ENCODE assay signal across 19 cellular contexts in the genomic region with DNA sequence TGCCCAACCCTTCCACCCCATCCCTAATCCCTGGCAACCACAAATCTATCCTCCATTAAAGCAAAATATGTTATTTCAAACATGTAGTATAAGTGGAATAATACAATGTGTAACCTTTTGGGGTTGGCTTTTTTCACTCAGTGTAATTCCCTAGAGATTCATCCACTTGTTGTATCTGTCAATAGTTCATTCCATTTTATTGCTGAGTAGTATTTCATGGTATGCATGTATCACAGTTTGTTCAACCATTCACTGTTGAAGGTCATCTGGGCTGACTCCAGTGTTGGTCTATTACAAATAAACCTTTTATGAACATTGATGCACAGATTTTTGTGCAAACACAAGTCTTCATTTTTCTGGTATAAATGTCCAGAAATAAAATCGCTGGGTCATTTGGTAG.
"Had no signal": no experiment of that assay in that cellular context is flagged by ENCODE, and none has a peak within 500 bp of the region (broad histone marks: within the 10 kb centered on the region; RNA-seq: fewer than 3 reads in every experiment).

No MANE protein-coding gene starts in this region.

- H3K27me3 Mint-ChIP-seq: activated T-cell treated with anti-CD3 and anti-CD28 coated beads, Interleukin-2, amount 50 U/mL, for 24 hours; dendritic cell treated with granulocyte-macrophage colony-stimulating factor and Interleukin-4, amounts not matched to agents 40 ng/mL and 50 ng/mL, for 4 days had no signal

- ATAC-seq: activated CD8-positive, alpha-beta T cell treated with anti-CD3 and anti-CD28 coated beads, Interleukin-2, amount 10 ng/mL, durations not matched to agents 7 days and 5 days; left lobe of liver; natural killer cell; sciatic nerve; stimulated activated naive B cell treated with anti-CD40 and anti-IgM and Interleukin-4, amounts not matched to agents 10 μg/mL and 1 μg/mL and 100 μg/mL, for 72 hours; upper lobe of right lung had no signal

- H3K4me3 Mint-ChIP-seq: activated B cell treated with CpG ODN at 0.5 μM for 24 hours; activated CD8-positive, alpha-beta T cell treated with anti-CD3 and anti-CD28 coated beads, Interleukin-2, amount 10 ng/mL, durations not matched to agents 7 days and 5 days; activated naive CD4-positive, alpha-beta T cell treated with anti-CD3 and anti-CD28 coated beads for 36 hours; activated T-cell treated with anti-CD3 and anti-CD28 coated beads, Interleukin-2, amount 50 U/mL, for 24 hours; dendritic cell treated with granulocyte-macrophage colony-stimulating factor and Interleukin-4, amounts not matched to agents 40 ng/mL and 50 ng/mL, for 4 days; natural killer cell; stimulated activated naive B cell treated with anti-CD40 and anti-IgM and Interleukin-4, amounts not matched to agents 10 μg/mL and 1 μg/mL and 100 μg/mL, for 72 hours had no signal

- H3K27ac Mint-ChIP-seq: activated B cell treated with CpG ODN at 0.5 μM for 24 hours; activated CD8-positive, alpha-beta T cell treated with anti-CD3 and anti-CD28 coated beads, Interleukin-2, amount 10 ng/mL, durations not matched to agents 7 days and 5 days; activated naive CD4-positive, alpha-beta T cell treated with anti-CD3 and anti-CD28 coated beads for 36 hours; activated T-cell treated with anti-CD3 and anti-CD28 coated beads, Interleukin-2, amount 50 U/mL, for 24 hours; dendritic cell treated with granulocyte-macrophage colony-stimulating factor and Interleukin-4, amounts not matched to agents 40 ng/mL and 50 ng/mL, for 4 days; natural killer cell; stimulated activated naive B cell treated with anti-CD40 and anti-IgM and Interleukin-4, amounts not matched to agents 10 μg/mL and 1 μg/mL and 100 μg/mL, for 72 hours had no signal

- H3K4me3 ChIP-seq: esophagus muscularis mucosa, lung, ovary, upper lobe of right lung had no signal

- H3K27me3 ChIP-seq: esophagus muscularis mucosa, ovary, upper lobe of right lung had no signal

- H3K9me3 Mint-ChIP-seq: activated B cell treated with CpG ODN at 0.5 μM for 24 hours; activated naive CD4-positive, alpha-beta T cell treated with anti-CD3 and anti-CD28 coated beads for 36 hours; activated T-cell treated with anti-CD3 and anti-CD28 coated beads, Interleukin-2, amount 50 U/mL, for 24 hours; dendritic cell treated with granulocyte-macrophage colony-stimulating factor and Interleukin-4, amounts not matched to agents 40 ng/mL and 50 ng/mL, for 4 days; natural killer cell; stimulated activated naive B cell treated with anti-CD40 and anti-IgM and Interleukin-4, amounts not matched to agents 10 μg/mL and 1 μg/mL and 100 μg/mL, for 72 hours had no signal

- H3K36me3 Mint-ChIP-seq: natural killer cell; stimulated activated naive B cell treated with anti-CD40 and anti-IgM and Interleukin-4, amounts not matched to agents 10 μg/mL and 1 μg/mL and 100 μg/mL, for 72 hours had no signal

- H3K27ac ChIP-seq: esophagus muscularis mucosa, ovary, upper lobe of right lung had no signal

- FAIRE-seq: kidney, TTC549 had no signal

- H3K9me3 ChIP-seq: esophagus muscularis mucosa, ovary, upper lobe of right lung had no signal

- DNase-seq: activated B cell treated with CpG ODN at 0.5 μM for 24 hours; activated CD4-positive, alpha-beta T cell treated with anti-CD3 and anti-CD28 coated beads for 48 hours; activated CD8-positive, alpha-beta T cell treated with anti-CD3 and anti-CD28 coated beads, Interleukin-2, amount 10 ng/mL, durations not matched to agents 7 days and 5 days; activated naive CD4-positive, alpha-beta T cell treated with anti-CD3 and anti-CD28 coated beads for 36 hours; activated T-cell treated with anti-CD3 and anti-CD28 coated beads, Interleukin-2, amount 50 U/mL, for 24 hours; effector CD8-positive, alpha-beta T cell; glutamatergic neuron; hypothalamus; kidney; natural killer cell; ovary; stimulated activated naive B cell treated with anti-CD40 and anti-IgM and Interleukin-4, amounts not matched to agents 10 μg/mL and 1 μg/mL and 100 μg/mL, for 72 hours; upper lobe of right lung had no signal

- H3K36me3 ChIP-seq: esophagus muscularis mucosa, ovary, upper lobe of right lung had no signal

- H3K4me1 Mint-ChIP-seq: activated B cell treated with CpG ODN at 0.5 μM for 24 hours; natural killer cell; stimulated activated naive B cell treated with anti-CD40 and anti-IgM and Interleukin-4, amounts not matched to agents 10 μg/mL and 1 μg/mL and 100 μg/mL, for 72 hours had no signal

- H3K4me1 ChIP-seq: esophagus muscularis mucosa, upper lobe of right lung had no signal
